Comparison of ENCODE assay signal across 17 cellular contexts in genomic region chr5:147393866-147394265, GRCh38.
DNase-seq lines count a peak whose midpoint lies in the region; ATAC-seq and TF ChIP-seq lines count a peak whose summit lies in the region.
"Had no signal": no experiment of that assay in that cellular context is flagged by ENCODE, and none has a peak within 500 bp of the region (broad histone marks: within the 10 kb centered on the region; RNA-seq: fewer than 3 reads in every experiment).

No MANE protein-coding gene starts in this region.

- peaks cover 14% of the 10 kb centered on the region for H3K4me1 ChIP-seq in BLaER1
- no peaks in the 10 kb centered on the region for H3K4me1 ChIP-seq in H9 (ENCODE audit: insufficient read depth, low read length)
- H3K4me1 ChIP-seq in iPS-15b (ENCODE audit: control insufficient read depth, insufficient read depth, low read length) = peaks cover 3% of the 10 kb centered on the region
- H3K4me1 ChIP-seq: tibial artery had no signal

- DNase-seq in H9 (peak; percentile 58), NCI-H1930 (lab: John Stamatoyannopoulos, UW) (no peak), HK-2 (ENCODE audit: unreplicated experiment) (no peak)
- DNase-seq: activated CD4-positive, alpha-beta T cell treated with anti-CD3 and anti-CD28 coated beads, Interleukin-2, amount 50 U/mL, for 4 hours; central memory CD4-positive, alpha-beta T cell; foreskin melanocyte; kidney glomerular epithelial cell; naive B cell; NCI-H187; tibial artery had no signal

- H3K36me3 Mint-ChIP-seq in H9 (ENCODE audit: insufficient read depth in 1 of 3, low read depth in 3 of 3) = peaks cover 52 to 85% (median 77%) of the 10 kb centered on the region in 3 experiments
- peaks cover 61% of the 10 kb centered on the region for H3K36me3 Mint-ChIP-seq in brain
- H3K36me3 Mint-ChIP-seq: naive B cell had no signal

- ATAC-seq in HG03469 (IDR thresholded peaks at IDR 0.05; ENCODE audit: unreplicated experiment) (no peak), HG03342 (IDR thresholded peaks at IDR 0.05; ENCODE audit: unreplicated experiment) (no peak)

- H3K4me3 ChIP-seq in BLaER1 (no peak overlapping the region), iPS-15b (ENCODE audit: low read depth, low read length) (no peak overlapping the region)
- H3K4me3 ChIP-seq: tibial artery had no signal

- WGBS in H9 (ENCODE audit: extremely low coverage, insufficient read length, low lambda C conversion rate) = no CpG with 5 or more reads among the region's 12 CpGs

- H2AFZ ChIP-seq in H9 (ENCODE audit: low read length) = no peak overlapping the region

- peak; percentile 83 for TF ChIP-seq CTCF in H9 (conservative IDR thresholded peaks at IDR 0.05)
- TF ChIP-seq CTCF in brain (conservative IDR thresholded peaks at IDR 0.05) = peak in 1 of 2 experiments; percentile 27

- H2BK120ac ChIP-seq in H9 (ENCODE audit: low read depth, low read length, poor library complexity, severe bottlenecking) = no peak overlapping the region

- H3K27ac ChIP-seq in BLaER1 (no peak overlapping the region), H9 (ENCODE audit: insufficient read length, low read depth, low read length) (no peak overlapping the region)
- H3K27ac ChIP-seq: tibial artery had no signal

- no peaks in the 10 kb centered on the region for H3K36me3 ChIP-seq in BLaER1
- H3K36me3 ChIP-seq in iPS-15b (ENCODE audit: control insufficient read depth, insufficient read depth, low read length) = peaks cover 41% of the 10 kb centered on the region

- no peak overlapping the region for H4K5ac ChIP-seq in H9 (ENCODE audit: insufficient read length, low read depth, low read length)

- H3K23ac ChIP-seq in H9 (ENCODE audit: insufficient read length, low read depth, low read length) = no peak overlapping the region

- H3K4ac ChIP-seq in H9 (ENCODE audit: low read depth, low read length) = no peak overlapping the region

- no peak overlapping the region for H3K4me3 Mint-ChIP-seq in H9
- H3K4me3 Mint-ChIP-seq in brain = no peak overlapping the region
- H3K4me3 Mint-ChIP-seq: naive B cell; T-helper 1 cell treated with Interleukin-12 subunit alpha and Interleukin-12 subunit beta and Interleukin-4 antibody, amounts not matched to agents 30 μg/mL and 1 μg/mL, for 36 hours had no signal

- no peak overlapping the region for H4K91ac ChIP-seq in H9 (ENCODE audit: insufficient read length, low read depth, low read length)

- peaks cover 2% of the 10 kb centered on the region; the same call in 1 of the 2 replicates for H3K27me3 Mint-ChIP-seq in H9 (ENCODE audit: low read depth)
- no peaks in the 10 kb centered on the region for H3K27me3 Mint-ChIP-seq in brain

- H2BK5ac ChIP-seq in H9 (ENCODE audit: insufficient read length, low read length) = no peak overlapping the region

- H3K18ac ChIP-seq in H9 (ENCODE audit: insufficient read length, low read depth, low read length) = no peak overlapping the region

- no peaks in the 10 kb centered on the region for H3K23me2 ChIP-seq in H9 (ENCODE audit: insufficient read length, low read depth, low read length, poor library complexity, severe bottlenecking)

- no peak overlapping the region for H2BK20ac ChIP-seq in H9 (ENCODE audit: low read depth, low read length, poor library complexity, severe bottlenecking)

- peak overlapping the region in 2 of 3 experiments; percentile 29 to 61; a peak in 4 of 7 replicates for H3K27ac Mint-ChIP-seq in H9
- H3K27ac Mint-ChIP-seq in brain = peak overlapping the region in 3 of 5 experiments; percentile 35 to 67 (median 51)
- H3K27ac Mint-ChIP-seq: activated T-helper 2 cell treated with anti-CD3 and anti-CD28 coated beads, Interferon-gamma antibody, Interleukin-2, Interleukin-4, amounts not matched to agents 10 μg/mL and 5 μg/mL and 100 μg/mL, durations not matched to agents 14 hours and 24 hours and 36 hours; naive B cell; T-helper 1 cell treated with Interleukin-12 subunit alpha and Interleukin-12 subunit beta and Interleukin-4 antibody, amounts not matched to agents 30 μg/mL and 1 μg/mL, for 36 hours had no signal

- H4K20me1 ChIP-seq in BLaER1 (no peaks in the 10 kb centered on the region), H9 (ENCODE audit: control insufficient read depth, insufficient read depth, insufficient read length) (no peaks in the 10 kb centered on the region)

- H3K27me3 ChIP-seq in BLaER1 = no peaks in the 10 kb centered on the region
- no peaks in the 10 kb centered on the region for H3K27me3 ChIP-seq in H9 (ENCODE audit: insufficient read depth, low read length)
- no peaks in the 10 kb centered on the region for H3K27me3 ChIP-seq in iPS-15b (ENCODE audit: control insufficient read depth, insufficient read depth, low read length)
- H3K27me3 ChIP-seq: tibial artery had no signal

- no peaks in the 10 kb centered on the region for H3K79me2 ChIP-seq in H9 (ENCODE audit: insufficient read depth, low read length)

- H2BK12ac ChIP-seq in H9 (ENCODE audit: insufficient read length, low read depth, low read length) = no peak overlapping the region

- H3K9ac ChIP-seq in BLaER1 = no peak overlapping the region
- no peak overlapping the region for H3K9ac ChIP-seq in H9 (ENCODE audit: extremely low read depth, insufficient read length, low read length)
- peak overlapping the region; percentile 19 for H3K9ac ChIP-seq in iPS-15b (ENCODE audit: low read depth, low read length)

- H2BK15ac ChIP-seq in H9 (ENCODE audit: low read depth, low read length) = no peak overlapping the region

- no peak overlapping the region for H4K8ac ChIP-seq in H9 (replicated peaks; ENCODE audit: insufficient read length, low read depth, low read length)

- no peak overlapping the region for H3K56ac ChIP-seq in H9 (ENCODE audit: insufficient read length, low read depth, low read length)

- H3K9me3 ChIP-seq in BLaER1 (no peaks in the 10 kb centered on the region), H9 (ENCODE audit: control insufficient read depth, low read depth, low read length) (no peaks in the 10 kb centered on the region), iPS-15b (ENCODE audit: control insufficient read depth, insufficient read depth, low read length) (no peaks in the 10 kb centered on the region)
- H3K9me3 ChIP-seq: tibial artery had no signal

- no peak overlapping the region for H3K14ac ChIP-seq in H9 (ENCODE audit: insufficient read depth, low read length)

- no peak overlapping the region for H3T11ph ChIP-seq in H9 (ENCODE audit: low read length)

- no peak overlapping the region for H2AK5ac ChIP-seq in H9 (ENCODE audit: insufficient read length, low read length)

- H3K4me1 Mint-ChIP-seq in H9 = peaks cover 31 to 50% of the 10 kb centered on the region in 2 experiments
- H3K4me1 Mint-ChIP-seq in brain = no peaks in the 10 kb centered on the region
- H3K4me1 Mint-ChIP-seq: naive B cell had no signal

- no peaks in the 10 kb centered on the region for H3K9me3 Mint-ChIP-seq in H9
- H3K9me3 Mint-ChIP-seq in brain = no peaks in the 10 kb centered on the region
- H3K9me3 Mint-ChIP-seq: activated T-helper 2 cell treated with anti-CD3 and anti-CD28 coated beads, Interferon-gamma antibody, Interleukin-2, Interleukin-4, amounts not matched to agents 10 μg/mL and 5 μg/mL and 100 μg/mL, durations not matched to agents 14 hours and 24 hours and 36 hours; T-helper 1 cell treated with Interleukin-12 subunit alpha and Interleukin-12 subunit beta and Interleukin-4 antibody, amounts not matched to agents 30 μg/mL and 1 μg/mL, for 36 hours had no signal

- no peaks in the 10 kb centered on the region for H3K79me1 ChIP-seq in H9 (ENCODE audit: insufficient read depth, low read depth, low read length, poor library complexity, severe bottlenecking)

- H3K4me2 ChIP-seq in BLaER1 = peak overlapping the region; percentile 22; the same call in 1 of the 2 replicates
- H3K4me2 ChIP-seq in H9 (ENCODE audit: insufficient read depth, insufficient read length, low read length) = no peak overlapping the region
